In the genomic region with DNA sequence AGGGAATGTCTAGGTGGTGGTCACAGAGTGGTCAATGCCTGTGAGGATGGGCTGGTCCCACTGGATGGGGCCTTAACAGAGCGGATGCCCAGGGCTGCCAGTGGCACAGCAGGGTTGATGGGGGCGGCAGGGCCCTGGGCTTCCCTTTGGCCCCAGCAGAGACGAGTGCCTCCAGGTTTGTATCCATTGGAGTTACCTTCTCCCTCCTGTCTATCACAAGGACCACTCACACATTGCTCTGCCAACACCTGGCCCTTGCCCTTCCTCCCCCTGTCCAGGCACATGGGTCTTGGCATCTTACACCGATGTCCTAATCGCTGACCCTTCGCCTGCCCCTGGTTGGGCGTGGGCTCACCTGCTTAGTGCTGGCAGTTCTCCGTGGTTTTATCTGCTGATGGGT, we compare ENCODE assay signal across 29 cellular contexts. TPM values are rescaled to one million over a fixed set of nuclear protein-coding genes. Genes with fewer than 3 reads are reported as not detected.
"Had no signal": no experiment of that assay in that cellular context is flagged by ENCODE, and none has a peak within 500 bp of the region (broad histone marks: within the 10 kb centered on the region; RNA-seq: fewer than 3 reads in every experiment).

No MANE protein-coding gene starts in this region.

- H3K36me3 ChIP-seq: esophagus muscularis mucosa, gastroesophageal sphincter, heart left ventricle, left lung, lower lobe of right lung, prostate gland, right atrium auricular region, thyroid gland, vagina had no signal

- H3K27ac ChIP-seq: esophagus muscularis mucosa, foreskin keratinocyte, gastroesophageal sphincter, heart left ventricle, hepatocyte, left lung, lower lobe of right lung, parathyroid adenoma, prostate gland, right atrium auricular region, skin epidermis, thyroid gland, vagina had no signal

- H3K4me1 ChIP-seq: esophagus muscularis mucosa, foreskin keratinocyte, gastroesophageal sphincter, heart left ventricle, left lung, lower lobe of right lung, parathyroid adenoma, prostate gland, right atrium auricular region, thyroid gland, vagina had no signal

- H3K9me3 ChIP-seq: prostate gland, thyroid gland, vagina had no signal

- DNase-seq: cerebellar nuclear complex; effector CD8-positive, alpha-beta T cell; foreskin keratinocyte; heart left ventricle; kidney; left lung; lower lobe of right lung; natural killer cell; stimulated activated CD4-positive, alpha-beta T cell treated with anti-CD3 and anti-CD28 coated beads, Interleukin-15, amount 100 ng/mL, for 24 hours; stimulated activated CD4-positive, alpha-beta T cell treated with anti-CD3 and anti-CD28 coated beads, Interleukin-2, amount 100 ng/mL, for 48 hours; stimulated activated naive CD4-positive, alpha-beta T cell; stimulated activated naive CD8-positive, alpha-beta T cell treated with anti-CD3 and anti-CD28 coated beads, Interleukin-15, amount 100 ng/mL, for 72 hours; thyroid gland; trophoblast cell had no signal

- ATAC-seq: foreskin keratinocyte; gastroesophageal sphincter; heart left ventricle; left lung; lower lobe of right lung; natural killer cell; stimulated activated naive CD8-positive, alpha-beta T cell treated with anti-CD3 and anti-CD28 coated beads, Interleukin-15, amount 100 ng/mL, for 72 hours had no signal

- H3K27me3 ChIP-seq: foreskin keratinocyte, heart left ventricle, hepatocyte, right atrium auricular region, thyroid gland, vagina had no signal

- H3K4me3 ChIP-seq: esophagus muscularis mucosa, gastroesophageal sphincter, heart left ventricle, hepatocyte, left lung, lower lobe of right lung, prostate gland, right atrium auricular region, skin epidermis, thyroid gland, vagina had no signal

RNA-seq across cellular contexts. Expression of gene IRX4, which starts 26.2 kb away (rescaled TPM):
- total RNA-seq: endothelial cell of umbilical vein, epithelial cell of proximal tubule, esophagus muscularis mucosa, fibroblast of lung, hepatocyte, kidney, left lung, lower lobe of right lung, mononuclear cell, natural killer cell, osteoblast, right atrium auricular region, temporal lobe, thyroid gland, ureter had no signal
